8 cellular contexts compared by ENCODE assay signal in the genomic region with DNA sequence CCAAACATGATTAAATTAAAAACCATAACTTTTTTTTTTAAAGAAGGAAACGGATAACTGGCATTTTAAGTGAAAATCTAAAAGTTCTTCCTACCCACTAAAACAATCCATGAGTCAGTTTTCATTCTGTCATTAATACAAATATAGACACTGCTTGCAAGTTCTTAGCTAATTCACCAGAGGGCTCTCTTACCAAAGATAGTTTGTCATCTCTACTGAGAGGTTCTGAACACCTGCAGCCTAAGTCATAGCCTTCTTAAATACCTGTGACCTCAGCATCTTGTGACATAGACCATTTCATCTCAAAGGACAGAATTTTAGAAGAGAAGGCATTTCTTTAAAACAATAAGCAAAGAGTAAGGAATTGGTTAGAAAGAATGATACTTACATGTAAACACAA.
DNase-seq lines count a peak whose midpoint lies in the region; ATAC-seq lines count a peak whose summit lies in the region.

No MANE protein-coding gene starts in this region.

- intact Hi-C loops in activated CD4-positive, alpha-beta T cell treated with anti-CD3 and anti-CD28 coated beads, Interleukin-2, amount 10 ng/mL, durations not matched to agents 24 days and 14 days (cut with micrococcal nuclease): no loop called here

- peak; percentile 12 for DNase-seq in DMS153 (lab: John Stamatoyannopoulos, UW)
- DNase-seq in Jurkat, Clone E6-1 (ENCODE audit: low read depth, low spot score): peak; percentile 18
- DNase-seq in adipocyte (ENCODE audit: low read depth): peak; percentile 44
- DNase-seq in left lobe of liver (ENCODE audit: low spot score): no peak
- no peak for DNase-seq in activated CD4-positive, alpha-beta T cell treated with anti-CD3 and anti-CD28 coated beads, Interleukin-2, amount 10 ng/mL, durations not matched to agents 24 days and 14 days
- no peak for DNase-seq in NCI-H1417 treated with DMSO at 0.1 percent for 48 hours (lab: John Stamatoyannopoulos, UW)

- H3K9ac ChIP-seq in adipocyte (ENCODE audit: low read length): no peak overlapping the region

- ATAC-seq in left lobe of liver (peak; percentile 75), HG03460 (IDR thresholded peaks at IDR 0.05; ENCODE audit: unreplicated experiment) (no peak), GM19455 (IDR thresholded peaks at IDR 0.05; ENCODE audit: unreplicated experiment) (no peak)

- H3K4me1 Mint-ChIP-seq in activated CD4-positive, alpha-beta T cell treated with anti-CD3 and anti-CD28 coated beads, Interleukin-2, amount 10 ng/mL, durations not matched to agents 24 days and 14 days: no peaks in the 10 kb centered on the region

- no peaks in the 10 kb centered on the region for H3K36me3 ChIP-seq in adipocyte (ENCODE audit: control insufficient read depth, insufficient read depth, low read length, severe bottlenecking)

- no peak overlapping the region for H3K4me3 Mint-ChIP-seq in activated CD4-positive, alpha-beta T cell treated with anti-CD3 and anti-CD28 coated beads, Interleukin-2, amount 10 ng/mL, durations not matched to agents 24 days and 14 days

- H3K4me3 ChIP-seq in Jurkat, Clone E6-1 (ENCODE audit: low read length): no peak overlapping the region
- H3K4me3 ChIP-seq in adipocyte (ENCODE audit: low read length): no peak overlapping the region

- no peak overlapping the region for H3K27ac Mint-ChIP-seq in activated CD4-positive, alpha-beta T cell treated with anti-CD3 and anti-CD28 coated beads, Interleukin-2, amount 10 ng/mL, durations not matched to agents 24 days and 14 days

- no peaks in the 10 kb centered on the region for H3K27me3 Mint-ChIP-seq in activated CD4-positive, alpha-beta T cell treated with anti-CD3 and anti-CD28 coated beads, Interleukin-2, amount 10 ng/mL, durations not matched to agents 24 days and 14 days

- no peaks in the 10 kb centered on the region for H3K36me3 Mint-ChIP-seq in activated CD4-positive, alpha-beta T cell treated with anti-CD3 and anti-CD28 coated beads, Interleukin-2, amount 10 ng/mL, durations not matched to agents 24 days and 14 days (ENCODE audit: low read depth)

- H3K9me3 ChIP-seq in adipocyte (ENCODE audit: control insufficient read depth, low read length): no peaks in the 10 kb centered on the region

- H3K9me3 Mint-ChIP-seq in activated CD4-positive, alpha-beta T cell treated with anti-CD3 and anti-CD28 coated beads, Interleukin-2, amount 10 ng/mL, durations not matched to agents 24 days and 14 days: no peaks in the 10 kb centered on the region

- H3K27me3 ChIP-seq in adipocyte (replicated peaks; ENCODE audit: control insufficient read depth, insufficient read depth, low read length): no peaks in the 10 kb centered on the region

- H3K4me1 ChIP-seq in adipocyte (ENCODE audit: control insufficient read depth, insufficient read depth, low read length): peaks cover 18% of the 10 kb centered on the region

Comparison
In these comparisons a context has a peak if more than half of its experiments do, and no peak if none do; other contexts are left out.
1. DNase-seq: peak in DMS153 (single experiment), Jurkat, Clone E6-1 (single experiment) and adipocyte (single experiment); none in left lobe of liver (single experiment), activated CD4-positive, alpha-beta T cell treated with anti-CD3 and anti-CD28 coated beads, Interleukin-2, amount 10 ng/mL, durations not matched to agents 24 days and 14 days (single experiment) and NCI-H1417 treated with DMSO at 0.1 percent for 48 hours (single experiment).